In genomic region chr18:6413554-6414117, GRCh38 we compare ENCODE assay signal across 9 cellular contexts. TPM values are rescaled to one million over a fixed set of nuclear protein-coding genes. Genes with fewer than 3 reads are reported as not detected.
DNase-seq lines count a peak whose midpoint lies in the region; ATAC-seq and TF ChIP-seq lines count a peak whose summit lies in the region.
"Had no signal": no experiment of that assay in that cellular context is flagged by ENCODE, and none has a peak within 500 bp of the region (broad histone marks: within the 10 kb centered on the region; RNA-seq: fewer than 3 reads in every experiment).

No MANE protein-coding gene starts in this region.

- POLR2A ChIA-PET in MCF 10A (lab: Yijun Ruan, JAX) = no interaction called here

- intact Hi-C loops in upper lobe of right lung (cut with DNase I) (no loop called here), MCF 10A (cut with micrococcal nuclease) (no loop called here)

- peak overlapping the region; percentile 52 for H3K4me3 Mint-ChIP-seq in activated T-cell treated with anti-CD3 and anti-CD28 coated beads, Interleukin-2, amount 50 U/mL, for 4 hours
- no peak overlapping the region for H3K4me3 Mint-ChIP-seq in MCF 10A (ENCODE audit: unreplicated experiment)

- H3K4me1 ChIP-seq in ectodermal cell (ENCODE audit: control insufficient read depth, insufficient read depth, low read length) (peaks cover 3% of the 10 kb centered on the region), muscle layer of colon (ENCODE audit: insufficient read depth, low read length) (peaks cover 4% of the 10 kb centered on the region), upper lobe of right lung (peaks cover 8% of the 10 kb centered on the region)

- H3K9ac ChIP-seq in muscle layer of colon (ENCODE audit: low read length) = no peak overlapping the region

- DNase-seq in activated T-cell treated with anti-CD3 and anti-CD28 coated beads, Interleukin-2, amount 50 U/mL, for 4 hours = no peak
- no peak for DNase-seq in activated T-cell treated with anti-CD3 and anti-CD28 coated beads, Interleukin-2, amount 50 U/mL, for 48 hours
- DNase-seq in upper lobe of right lung (no peak), NCI-H187 (lab: John Stamatoyannopoulos, UW) (no peak), NK-92 (lab: John Stamatoyannopoulos, UW; ENCODE audit: unreplicated experiment) (no peak), MCF 10A (ENCODE audit: unreplicated experiment) (no peak)

- 26% methylated on average over 25 of the region's 25 CpGs for WGBS in ectodermal cell, 2 experiments

- H3K36me3 ChIP-seq in ectodermal cell (ENCODE audit: control insufficient read depth, insufficient read depth, low read length) (no peaks in the 10 kb centered on the region), muscle layer of colon (ENCODE audit: insufficient read depth, low read length) (no peaks in the 10 kb centered on the region), upper lobe of right lung (no peaks in the 10 kb centered on the region)

- CTCF ChIA-PET in MCF 10A (lab: Yijun Ruan, JAX) = interaction anchor here (0.6 kb wide), 1 partner anchor 1106 kb away, joined by 3 read pairs; no protein-coding TSS in a partner anchor

- H3K4me1 Mint-ChIP-seq in activated T-cell treated with anti-CD3 and anti-CD28 coated beads, Interleukin-2, amount 50 U/mL, for 4 hours (ENCODE audit: low read depth) = peaks cover 9% of the 10 kb centered on the region
- no peaks in the 10 kb centered on the region for H3K4me1 Mint-ChIP-seq in MCF 10A (ENCODE audit: insufficient read depth, unreplicated experiment)

- no TSS peak for BruUV-seq in MCF 10A (replicated peaks; lab: Mats Ljungman, UMichigan)

- H3K36me3 Mint-ChIP-seq in activated T-cell treated with anti-CD3 and anti-CD28 coated beads, Interleukin-2, amount 50 U/mL, for 4 hours (ENCODE audit: insufficient read depth) = no peaks in the 10 kb centered on the region
- H3K36me3 Mint-ChIP-seq in MCF 10A (ENCODE audit: insufficient read depth, unreplicated experiment) = no peaks in the 10 kb centered on the region

- H3K9me3 Mint-ChIP-seq in activated T-cell treated with anti-CD3 and anti-CD28 coated beads, Interleukin-2, amount 50 U/mL, for 4 hours = no peaks in the 10 kb centered on the region
- H3K9me3 Mint-ChIP-seq in MCF 10A (ENCODE audit: unreplicated experiment) = no peaks in the 10 kb centered on the region

- peak overlapping the region; percentile 51 for H3K4me3 ChIP-seq in ectodermal cell (ENCODE audit: insufficient read depth, low read depth, low read length)
- peak overlapping the region; percentile 59 to 62 for H3K4me3 ChIP-seq in muscle layer of colon (ENCODE audit: low read depth in 1 of 2, low read length in 2 of 2)
- H3K4me3 ChIP-seq in upper lobe of right lung = peak overlapping the region; percentile 68

- peaks cover 28% of the 10 kb centered on the region for H3K27me3 Mint-ChIP-seq in activated T-cell treated with anti-CD3 and anti-CD28 coated beads, Interleukin-2, amount 50 U/mL, for 4 hours (ENCODE audit: low read depth)
- no peaks in the 10 kb centered on the region for H3K27me3 Mint-ChIP-seq in MCF 10A (ENCODE audit: insufficient read depth, unreplicated experiment)

- no peak overlapping the region for H3K27ac ChIP-seq in ectodermal cell (ENCODE audit: insufficient read depth, low read depth, low read length, poor library complexity, severe bottlenecking)
- peak overlapping the region; percentile 61 for H3K27ac ChIP-seq in muscle layer of colon (ENCODE audit: low read depth, low read length)
- H3K27ac ChIP-seq in upper lobe of right lung = peak overlapping the region; percentile 85

- H3K9me3 ChIP-seq in ectodermal cell (ENCODE audit: control insufficient read depth, low read length) (no peaks in the 10 kb centered on the region), muscle layer of colon (ENCODE audit: low read length) (no peaks in the 10 kb centered on the region), upper lobe of right lung (no peaks in the 10 kb centered on the region)

- TF ChIP-seq CTCF in upper lobe of right lung (IDR thresholded peaks at IDR 0.05) (no peak), MCF 10A (IDR thresholded peaks at IDR 0.05; ENCODE audit: unreplicated experiment) (no peak)

- no peak overlapping the region for H3K27ac Mint-ChIP-seq in MCF 10A (ENCODE audit: low read depth, unreplicated experiment)

- H3K27me3 ChIP-seq in ectodermal cell (ENCODE audit: control insufficient read depth, insufficient read depth, low read length, poor library complexity, severe bottlenecking) (peaks cover 48% of the 10 kb centered on the region), muscle layer of colon (ENCODE audit: control insufficient read depth in 1 of 2, insufficient read depth in 2 of 2, low read length in 2 of 2) (no peaks in the 10 kb centered on the region), upper lobe of right lung (no peaks in the 10 kb centered on the region)

- no peak for ATAC-seq in activated T-cell treated with anti-CD3 and anti-CD28 coated beads, Interleukin-2, amount 50 U/mL, for 4 hours
- peak; percentile 1 for ATAC-seq in upper lobe of right lung

RNA-seq across cellular contexts. Expression of gene L3MBTL4, which starts 1.1 kb away (rescaled TPM):
- under 1 TPM; 0.40 to 0.49 (median 0.42) TPM for total RNA-seq in activated T-cell treated with anti-CD3 and anti-CD28 coated beads, Interleukin-2, amount 50 U/mL, for 4 hours
- polyA plus RNA-seq in ectodermal cell (2013, experiment 1 of 4) = 0.15 TPM
- 0.34 TPM for polyA plus RNA-seq in ectodermal cell (2013, experiment 2 of 4)
- 0.32 TPM for polyA plus RNA-seq in ectodermal cell (2013, experiment 3 of 4)
- polyA plus RNA-seq in ectodermal cell (2013, experiment 4 of 4) = 0.45 TPM
- 16.2 TPM for total RNA-seq in upper lobe of right lung
- not detected in 2 replicates for total RNA-seq in MCF 10A (2022)
- polyA plus RNA-seq: endothelial cell of umbilical vein had no signal

Comparison
In these comparisons a context has a peak if more than half of its experiments do, and no peak if none do; other contexts are left out.
1. RNA of gene L3MBTL4, which starts 1.1 kb away (total RNA-seq): 16.2 TPM in upper lobe of right lung (single experiment); 0.40 to 0.49 TPM in activated T-cell treated with anti-CD3 and anti-CD28 coated beads, Interleukin-2, amount 50 U/mL, for 4 hours and not detected in MCF 10A; every median in the first group is over 10 times any median in the second.
2. Peak in every context shown above with its lines, with median percentiles within 50 percentile points of each other: H3K4me3 ChIP-seq.